1 cellular context compared by ENCODE assay signal in the genomic region with DNA sequence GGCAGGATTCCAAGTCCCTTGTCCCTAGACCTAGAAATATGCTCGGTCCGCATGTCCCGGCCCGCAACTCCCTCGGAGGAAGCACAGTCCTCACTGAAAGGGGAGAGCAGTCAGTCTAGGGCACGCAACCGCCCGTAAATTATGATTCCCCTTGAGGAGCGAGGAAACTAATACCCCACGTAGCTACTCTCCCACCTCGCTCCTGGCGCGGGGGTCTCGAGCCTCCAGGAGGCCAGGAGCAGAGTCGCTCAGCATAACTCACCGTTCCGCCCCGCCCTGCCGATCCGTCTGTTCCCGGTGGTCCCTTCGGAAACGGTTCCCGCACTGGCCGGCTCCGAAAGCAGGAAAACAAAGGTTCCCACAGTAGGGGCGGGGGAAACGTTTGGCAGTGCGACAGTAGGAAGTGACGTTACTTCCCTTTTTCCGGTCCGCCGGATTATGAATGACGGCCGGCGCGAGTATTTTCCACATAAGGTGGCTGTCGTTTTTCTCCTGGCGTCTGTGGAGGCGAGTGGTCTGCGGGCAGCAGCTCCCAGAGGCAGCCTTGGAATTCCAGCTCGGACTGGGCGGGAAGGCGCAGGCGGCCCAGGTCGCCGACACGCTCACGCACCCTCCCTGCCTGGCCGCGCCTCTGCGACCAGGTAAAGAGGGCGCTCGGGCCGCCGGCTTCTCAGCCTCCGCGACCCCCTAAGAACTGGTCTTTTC.
TF ChIP-seq lines count a peak whose summit lies in the region.

A gene with protein sequence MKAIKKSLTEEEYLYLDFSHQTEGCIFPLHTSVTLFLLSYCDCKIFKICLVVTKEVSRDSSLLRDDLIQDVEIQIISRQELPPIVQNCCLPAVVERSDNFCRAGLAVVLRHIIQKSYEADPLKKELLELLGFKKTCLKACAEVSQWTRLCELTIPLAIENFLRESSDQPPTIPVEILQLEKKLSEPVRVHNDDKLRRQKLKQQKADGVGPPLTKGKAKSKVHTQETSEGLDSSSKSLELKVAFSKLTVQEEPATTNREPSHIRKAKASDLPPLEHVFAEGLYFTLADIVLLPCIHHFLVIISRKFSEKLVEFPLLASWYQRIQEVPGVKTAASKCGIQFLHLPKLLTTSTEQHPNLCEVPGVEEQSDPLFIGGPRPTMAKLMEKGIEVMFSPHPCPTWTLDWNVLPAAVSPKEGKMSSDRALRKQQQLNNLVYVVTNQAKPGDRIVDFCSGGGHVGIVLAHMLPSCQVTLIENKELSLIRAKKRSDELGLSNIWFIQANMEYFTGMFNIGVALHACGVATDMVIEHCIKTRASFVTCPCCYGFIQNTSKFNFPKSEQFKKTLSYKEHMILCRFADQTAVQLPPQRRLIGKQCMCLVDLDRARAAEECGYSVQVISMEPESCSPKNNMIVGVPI (plus strand): TSS at position 409 of the 705 bp plus-strand sequence. CDS start 8,830 bp downstream, outside the sequence.
A gene with protein sequence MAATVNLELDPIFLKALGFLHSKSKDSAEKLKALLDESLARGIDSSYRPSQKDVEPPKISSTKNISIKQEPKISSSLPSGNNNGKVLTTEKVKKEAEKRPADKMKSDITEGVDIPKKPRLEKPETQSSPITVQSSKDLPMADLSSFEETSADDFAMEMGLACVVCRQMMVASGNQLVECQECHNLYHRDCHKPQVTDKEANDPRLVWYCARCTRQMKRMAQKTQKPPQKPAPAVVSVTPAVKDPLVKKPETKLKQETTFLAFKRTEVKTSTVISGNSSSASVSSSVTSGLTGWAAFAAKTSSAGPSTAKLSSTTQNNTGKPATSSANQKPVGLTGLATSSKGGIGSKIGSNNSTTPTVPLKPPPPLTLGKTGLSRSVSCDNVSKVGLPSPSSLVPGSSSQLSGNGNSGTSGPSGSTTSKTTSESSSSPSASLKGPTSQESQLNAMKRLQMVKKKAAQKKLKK (minus strand): TSS at position 314 of the 705 bp plus-strand sequence. CDS start 8,684 bp downstream, outside the sequence.

TF ChIP-seq in HepG2, 621 proteins besides CTCF, POLR2A, EP300 and RAD21 (continued from another document and continues in another):
- TF ChIP-seq SOX13 (IDR thresholded peaks at IDR 0.05) (no peak), SOX13 (CRISPR knock-in tag; conservative IDR thresholded peaks at IDR 0.05 in 1 of 2, IDR thresholded peaks at IDR 0.05 in 1 of 2) (peak in 1 of 2 experiments; percentile 78; a peak in 2 of 4 replicates), CEBPB (IDR thresholded peaks at IDR 0.05; ENCODE audit: borderline replicate concordance, low read depth, low read length) (no peak), ZHX1 (CRISPR knock-in tag; IDR thresholded peaks at IDR 0.05; ENCODE audit: low read depth) (peak; percentile 90; the same call in 1 of the 2 replicates), ZNF749 (CRISPR knock-in tag; IDR thresholded peaks at IDR 0.05; ENCODE audit: borderline replicate concordance) (peak; percentile 91; the same call in 1 of the 2 replicates), XBP1 (CRISPR knock-in tag; IDR thresholded peaks at IDR 0.05) (no peak), PLRG1 (conservative IDR thresholded peaks at IDR 0.05) (no peak), ZFY (CRISPR knock-in tag; IDR thresholded peaks at IDR 0.05) (peak; percentile 89), ZSCAN9 (CRISPR knock-in tag; IDR thresholded peaks at IDR 0.05; ENCODE audit: borderline replicate concordance) (peak; percentile 93), SNAPC4 (CRISPR knock-in tag; IDR thresholded peaks at IDR 0.05) (peak; percentile 91), ELF3 (CRISPR knock-in tag; IDR thresholded peaks at IDR 0.05) (peak; percentile 95), TGIF2 (CRISPR knock-in tag; IDR thresholded peaks at IDR 0.05) (peak; percentile 96), ZNF530 (CRISPR knock-in tag; IDR thresholded peaks at IDR 0.05; ENCODE audit: low read depth) (0 out of 2 replicates have a peak, but pooled peaks have one; percentile 31), MTF1 (CRISPR knock-in tag; IDR thresholded peaks at IDR 0.05) (no peak), PCBP2 (optimal IDR thresholded peaks at IDR 0.05; ENCODE audit: low read depth, low read length, poor library complexity, severe bottlenecking) (no peak), GATAD1 (CRISPR knock-in tag; IDR thresholded peaks at IDR 0.05) (peak; percentile 99), HOXD1 (CRISPR knock-in tag; IDR thresholded peaks at IDR 0.05) (peak; percentile 92), SIX1 (CRISPR knock-in tag; IDR thresholded peaks at IDR 0.05; ENCODE audit: borderline replicate concordance) (peak; percentile 79), MYC (CRISPR knock-in tag; IDR thresholded peaks at IDR 0.05; ENCODE audit: borderline replicate concordance) (peak; percentile 91; the same call in 1 of the 2 replicates), HNF4A (CRISPR knock-in tag; IDR thresholded peaks at IDR 0.05) (peak; percentile 60; the same call in 1 of the 2 replicates), ZBTB21 (CRISPR knock-in tag; IDR thresholded peaks at IDR 0.05) (peak; percentile 73; the same call in 1 of the 2 replicates), KLF13 (CRISPR knock-in tag; IDR thresholded peaks at IDR 0.05) (no peak), ZFP37 (CRISPR knock-in tag; IDR thresholded peaks at IDR 0.05; ENCODE audit: borderline replicate concordance) (0 out of 2 replicates have a peak, but pooled peaks have one; percentile 50), ZFP1 (CRISPR knock-in tag; IDR thresholded peaks at IDR 0.05) (peak; percentile 98), ZNF572 (CRISPR knock-in tag; IDR thresholded peaks at IDR 0.05) (peak; percentile 93), SP1 (IDR thresholded peaks at IDR 0.05) (no peak), SP1 (CRISPR knock-in tag; IDR thresholded peaks at IDR 0.05) (peak; percentile 98), PITX1 (CRISPR knock-in tag; IDR thresholded peaks at IDR 0.05) (peak; percentile 85), HIVEP1 (CRISPR knock-in tag; IDR thresholded peaks at IDR 0.05) (peak; percentile 94), ZBTB7B (CRISPR knock-in tag; IDR thresholded peaks at IDR 0.05) (peak; percentile 94; the same call in 1 of the 2 replicates), KDM5B (CRISPR knock-in tag; IDR thresholded peaks at IDR 0.05; ENCODE audit: borderline replicate concordance) (peak; percentile 93; the same call in 1 of the 2 replicates), ZNF441 (CRISPR knock-in tag; IDR thresholded peaks at IDR 0.05; ENCODE audit: borderline replicate concordance) (peak; percentile 74; the same call in 1 of the 2 replicates), MAFK (conservative IDR thresholded peaks at IDR 0.05 in 1 of 2, IDR thresholded peaks at IDR 0.05 in 1 of 2; ENCODE audit: low read length in 2 of 2) (no peak), SRSF9 (IDR thresholded peaks at IDR 0.05; ENCODE audit: borderline replicate concordance, insufficient read depth, low read depth, low read length, poor library complexity, severe bottlenecking) (no peak), AHR (CRISPR knock-in tag; IDR thresholded peaks at IDR 0.05) (peak; percentile 98; the same call in 1 of the 2 replicates), ZNF230 (CRISPR knock-in tag; IDR thresholded peaks at IDR 0.05) (0 out of 2 replicates have a peak, but pooled peaks have one; percentile 77), ZNF160 (CRISPR knock-in tag; IDR thresholded peaks at IDR 0.05) (peak; percentile 97)
- TF ChIP-seq, protein P1, sequence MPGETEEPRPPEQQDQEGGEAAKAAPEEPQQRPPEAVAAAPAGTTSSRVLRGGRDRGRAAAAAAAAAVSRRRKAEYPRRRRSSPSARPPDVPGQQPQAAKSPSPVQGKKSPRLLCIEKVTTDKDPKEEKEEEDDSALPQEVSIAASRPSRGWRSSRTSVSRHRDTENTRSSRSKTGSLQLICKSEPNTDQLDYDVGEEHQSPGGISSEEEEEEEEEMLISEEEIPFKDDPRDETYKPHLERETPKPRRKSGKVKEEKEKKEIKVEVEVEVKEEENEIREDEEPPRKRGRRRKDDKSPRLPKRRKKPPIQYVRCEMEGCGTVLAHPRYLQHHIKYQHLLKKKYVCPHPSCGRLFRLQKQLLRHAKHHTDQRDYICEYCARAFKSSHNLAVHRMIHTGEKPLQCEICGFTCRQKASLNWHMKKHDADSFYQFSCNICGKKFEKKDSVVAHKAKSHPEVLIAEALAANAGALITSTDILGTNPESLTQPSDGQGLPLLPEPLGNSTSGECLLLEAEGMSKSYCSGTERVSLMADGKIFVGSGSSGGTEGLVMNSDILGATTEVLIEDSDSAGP (CRISPR knock-in tag; IDR thresholded peaks at IDR 0.05; ENCODE audit: borderline replicate concordance) = peak; percentile 96
- TF ChIP-seq, protein P2, sequence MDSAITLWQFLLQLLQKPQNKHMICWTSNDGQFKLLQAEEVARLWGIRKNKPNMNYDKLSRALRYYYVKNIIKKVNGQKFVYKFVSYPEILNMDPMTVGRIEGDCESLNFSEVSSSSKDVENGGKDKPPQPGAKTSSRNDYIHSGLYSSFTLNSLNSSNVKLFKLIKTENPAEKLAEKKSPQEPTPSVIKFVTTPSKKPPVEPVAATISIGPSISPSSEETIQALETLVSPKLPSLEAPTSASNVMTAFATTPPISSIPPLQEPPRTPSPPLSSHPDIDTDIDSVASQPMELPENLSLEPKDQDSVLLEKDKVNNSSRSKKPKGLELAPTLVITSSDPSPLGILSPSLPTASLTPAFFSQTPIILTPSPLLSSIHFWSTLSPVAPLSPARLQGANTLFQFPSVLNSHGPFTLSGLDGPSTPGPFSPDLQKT (CRISPR knock-in tag; IDR thresholded peaks at IDR 0.05; ENCODE audit: borderline replicate concordance) = no peak; the same call in 1 of the 2 replicates
- TF ChIP-seq, protein P3, sequence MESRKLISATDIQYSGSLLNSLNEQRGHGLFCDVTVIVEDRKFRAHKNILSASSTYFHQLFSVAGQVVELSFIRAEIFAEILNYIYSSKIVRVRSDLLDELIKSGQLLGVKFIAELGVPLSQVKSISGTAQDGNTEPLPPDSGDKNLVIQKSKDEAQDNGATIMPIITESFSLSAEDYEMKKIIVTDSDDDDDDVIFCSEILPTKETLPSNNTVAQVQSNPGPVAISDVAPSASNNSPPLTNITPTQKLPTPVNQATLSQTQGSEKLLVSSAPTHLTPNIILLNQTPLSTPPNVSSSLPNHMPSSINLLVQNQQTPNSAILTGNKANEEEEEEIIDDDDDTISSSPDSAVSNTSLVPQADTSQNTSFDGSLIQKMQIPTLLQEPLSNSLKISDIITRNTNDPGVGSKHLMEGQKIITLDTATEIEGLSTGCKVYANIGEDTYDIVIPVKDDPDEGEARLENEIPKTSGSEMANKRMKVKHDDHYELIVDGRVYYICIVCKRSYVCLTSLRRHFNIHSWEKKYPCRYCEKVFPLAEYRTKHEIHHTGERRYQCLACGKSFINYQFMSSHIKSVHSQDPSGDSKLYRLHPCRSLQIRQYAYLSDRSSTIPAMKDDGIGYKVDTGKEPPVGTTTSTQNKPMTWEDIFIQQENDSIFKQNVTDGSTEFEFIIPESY (CRISPR knock-in tag; IDR thresholded peaks at IDR 0.05) = peak; percentile 87
